Comparison of ENCODE assay signal across 8 cellular contexts in genomic region chr11:795638-796564, GRCh38. TPM values are rescaled to one million over a fixed set of nuclear protein-coding genes. Genes with fewer than 3 reads are reported as not detected.
DNase-seq lines count a peak whose midpoint lies in the region; TF ChIP-seq lines count a peak whose summit lies in the region.

No MANE protein-coding gene starts in this region.

- no peak for TF ChIP-seq CTCF in progenitor cell of endocrine pancreas (IDR thresholded peaks at IDR 0.05; ENCODE audit: unreplicated experiment)

- no peaks in the 10 kb centered on the region for H3K9me3 Mint-ChIP-seq in progenitor cell of endocrine pancreas (ENCODE audit: low read depth)

- intact Hi-C loops in head of caudate nucleus (cut with DNase I) = loop anchor here (5.0 kb wide), 1 partner anchor 69 kb away; no protein-coding TSS in a partner anchor

- H3K27me3 Mint-ChIP-seq in progenitor cell of endocrine pancreas = no peaks in the 10 kb centered on the region

- no peaks in the 10 kb centered on the region for H3K36me3 Mint-ChIP-seq in progenitor cell of endocrine pancreas (ENCODE audit: insufficient read depth)

- DNase-seq in GF-D8 (lab: John Stamatoyannopoulos, UW) (peak; percentile 11), HUDEP-2 (lab: John Stamatoyannopoulos, UW; ENCODE audit: unreplicated experiment in 76 of 76) (peak in 61 of 76 experiments; percentile 6 to 82 (median 59)), SK-N-DZ (ENCODE audit: low spot score) (peak; percentile 70), head of caudate nucleus (peak in 26 of 42 donors; percentile 42 to 75 (median 58)), progenitor cell of endocrine pancreas (ENCODE audit: low spot score, unreplicated experiment) (no peak), ureter (ENCODE audit: low spot score) (peak; percentile 84), inferior parietal cortex (ENCODE audit: extremely low spot score) (no peak)
- DNase-seq in activated naive CD4-positive, alpha-beta T cell treated with Interleukin-2 at 50 U/mL for 16 hours = peak; percentile 86

- H3K4me1 Mint-ChIP-seq in progenitor cell of endocrine pancreas (ENCODE audit: low read depth) = peaks cover 7% of the 10 kb centered on the region

- H3K27ac Mint-ChIP-seq in progenitor cell of endocrine pancreas = no peak overlapping the region

- peak overlapping the region; percentile 82 for H3K4me3 Mint-ChIP-seq in progenitor cell of endocrine pancreas (ENCODE audit: low read depth)

RNA-seq across cellular contexts. Expression of gene SLC25A22, which starts 2.2 kb away (rescaled TPM):
- polyA plus RNA-seq in SK-N-DZ (2014; cell fraction: cytosol; rRNA removed) = 32.0 and 34.3 TPM in 2 replicates
- 86.5 and 103 TPM in 2 replicates for polyA plus RNA-seq in SK-N-DZ (2014; cell fraction: nucleus; rRNA removed)
- total RNA-seq in progenitor cell of endocrine pancreas (40.5 and 48.9 TPM in 2 replicates), ureter (28.4 TPM)

RNA-seq across cellular contexts. Expression of gene CEND1, which starts 6.0 kb away (rescaled TPM):
- 12.7 and 14.2 TPM in 2 replicates for polyA plus RNA-seq in SK-N-DZ (2014; cell fraction: cytosol; rRNA removed)
- 24.6 and 38.5 TPM in 2 replicates for polyA plus RNA-seq in SK-N-DZ (2014; cell fraction: nucleus; rRNA removed)
- total RNA-seq in progenitor cell of endocrine pancreas (not detected in 2 replicates), ureter (0.23 TPM)

RNA-seq across cellular contexts. Expression of gene PIDD1, which starts 9.1 kb away (rescaled TPM):
- polyA plus RNA-seq in SK-N-DZ (2014; cell fraction: cytosol; rRNA removed) = 23.1 and 29.8 TPM in 2 replicates
- 204 and 229 TPM in 2 replicates for polyA plus RNA-seq in SK-N-DZ (2014; cell fraction: nucleus; rRNA removed)
- total RNA-seq in progenitor cell of endocrine pancreas = 33.3 and 35.0 TPM in 2 replicates
- total RNA-seq in ureter = 20.6 TPM

RNA-seq across cellular contexts. Expression of gene RPLP2, which starts 13.9 kb away (rescaled TPM):
- 565 and 971 TPM in 2 replicates for polyA plus RNA-seq in SK-N-DZ (2014; cell fraction: cytosol; rRNA removed)
- 537 and 699 TPM in 2 replicates for polyA plus RNA-seq in SK-N-DZ (2014; cell fraction: nucleus; rRNA removed)
- total RNA-seq in progenitor cell of endocrine pancreas (1,463 and 1,530 TPM in 2 replicates), ureter (2,024 TPM)

RNA-seq across cellular contexts. Expression of gene GATD1, which starts 18.6 kb away (rescaled TPM):
- polyA plus RNA-seq in SK-N-DZ (2014; cell fraction: cytosol; rRNA removed) = 65.0 and 92.3 TPM in 2 replicates
- polyA plus RNA-seq in SK-N-DZ (2014; cell fraction: nucleus; rRNA removed) = 207 and 247 TPM in 2 replicates
- total RNA-seq in progenitor cell of endocrine pancreas = 74.1 and 75.4 TPM in 2 replicates
- 82.5 TPM for total RNA-seq in ureter

Comparison
In these comparisons a context has a peak if more than half of its experiments do, and no peak if none do; other contexts are left out.
1. DNase-seq: peak in GF-D8 (single experiment), HUDEP-2 (61 of 76), SK-N-DZ (single experiment), activated naive CD4-positive, alpha-beta T cell treated with Interleukin-2 at 50 U/mL for 16 hours (single experiment), head of caudate nucleus (26 of 42) and ureter (single experiment); none in progenitor cell of endocrine pancreas (single experiment) and inferior parietal cortex (single experiment).